Comparison of ENCODE assay signal across 8 cellular contexts in the genomic region with DNA sequence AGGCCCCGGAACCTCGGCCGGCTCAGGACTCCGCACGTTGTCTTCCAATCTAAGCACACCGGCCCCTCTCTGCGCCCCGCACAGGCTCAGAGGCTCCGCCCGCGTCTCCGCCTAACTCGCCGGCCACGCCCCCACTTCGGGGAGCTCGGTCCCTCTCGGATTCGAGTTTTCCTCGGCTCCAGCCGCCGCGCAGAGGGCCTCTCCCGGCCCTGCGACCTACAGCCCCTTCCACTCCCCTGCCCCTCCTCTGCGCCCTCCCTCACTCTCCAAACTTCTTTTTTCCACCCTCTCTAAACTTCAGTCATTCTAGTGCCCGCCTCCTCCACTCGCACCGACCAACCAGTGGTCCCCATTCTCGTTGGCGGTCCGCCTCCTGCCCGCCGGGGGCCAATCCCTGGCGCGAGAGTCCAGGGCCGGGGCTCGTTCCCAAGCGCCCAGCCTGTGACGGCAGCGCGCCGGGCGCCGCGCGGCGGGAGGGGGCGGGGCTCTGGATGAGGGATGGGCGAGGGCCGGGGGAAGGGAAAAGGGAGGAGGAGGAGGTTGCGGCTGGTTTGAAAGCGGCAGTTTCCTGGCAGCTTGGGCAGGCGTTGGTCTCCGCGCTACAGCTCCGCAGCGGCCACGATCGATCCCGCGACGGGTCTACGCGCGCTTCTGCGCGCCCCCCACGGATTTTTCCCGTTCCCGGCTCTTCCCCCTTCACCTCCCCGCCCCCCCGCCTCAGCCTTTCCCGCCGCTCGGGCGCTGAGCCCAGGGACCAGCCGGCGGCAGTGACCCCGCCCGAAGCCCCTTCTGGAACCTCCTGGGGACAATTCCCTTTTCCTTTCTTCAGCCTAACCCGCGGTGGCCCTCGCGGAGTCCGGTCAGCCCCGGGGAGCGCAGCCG. TPM values are rescaled to one million over a fixed set of nuclear protein-coding genes. Genes with fewer than 3 reads are reported as not detected.
DNase-seq lines count a peak whose midpoint lies in the region; ATAC-seq and TF ChIP-seq lines count a peak whose summit lies in the region.

A gene (plus strand): TSS at position 563 of the 882 bp plus-strand sequence. CDS start 519 bp downstream, outside the sequence.

- no TSS peak for BruUV-seq in PC-9 (replicated peaks; lab: Mats Ljungman, UMichigan)

- peak within 1 kb of the TSS; percentile 65 for H3K27ac ChIP-seq in PC-9
- H3K27ac ChIP-seq in esophagus (ENCODE audit: low read depth in 2 of 2, low read length in 1 of 2): peak within 1 kb of the TSS; percentile 86 to 94

- H3K9me3 ChIP-seq in PC-9 (ENCODE audit: insufficient read depth, low read depth) (no peaks in the 10 kb centered on the region), esophagus (ENCODE audit: control insufficient read depth in 2 of 2, insufficient read depth in 1 of 2, low read depth in 1 of 2, low read length in 1 of 2) (peaks cover 0 to 2% of the 10 kb centered on the region in 2 donors), mucosa of stomach (ENCODE audit: control insufficient read depth, low read length) (no peaks in the 10 kb centered on the region)

- peak within 1 kb of the TSS; percentile 93 for H2AFZ ChIP-seq in PC-9

- H3K27ac Mint-ChIP-seq in IgD-negative memory B cell: peak within 1 kb of the TSS; percentile 18 to 78 (median 19)

- peak; percentile 99 for DNase-seq in DMS 273 (lab: John Stamatoyannopoulos, UW; ENCODE audit: unreplicated experiment)
- DNase-seq in PC-9: peak; percentile 97 to 99
- peak; percentile 91 for DNase-seq in activated T-cell treated with anti-CD3 and anti-CD28 coated beads, Interleukin-2, amount 50 U/mL, for 4 hours
- peak; percentile 95 for DNase-seq in stimulated activated CD8-positive, alpha-beta memory T cell treated with anti-CD3 and anti-CD28 coated beads, Interleukin-4, amount 100 ng/mL, for 48 hours

- H3K4me1 Mint-ChIP-seq in IgD-negative memory B cell: peaks cover 5 to 15% (median 11%) of the 10 kb centered on the region in 3 donors
- peaks cover 27% of the 10 kb centered on the region for H3K4me1 Mint-ChIP-seq in activated T-cell treated with anti-CD3 and anti-CD28 coated beads, Interleukin-2, amount 50 U/mL, for 4 hours (ENCODE audit: low read depth)

- peaks cover 39% of the 10 kb centered on the region for H3K79me2 ChIP-seq in PC-9 (ENCODE audit: low read depth)

- H3K36me3 ChIP-seq in PC-9 (ENCODE audit: low read depth): no peaks in the 10 kb centered on the region
- H3K36me3 ChIP-seq in esophagus (ENCODE audit: control insufficient read depth in 2 of 2, insufficient read depth in 2 of 2, low read length in 1 of 2): no peaks in the 10 kb centered on the region
- H3K36me3 ChIP-seq in mucosa of stomach (ENCODE audit: control insufficient read depth, insufficient read depth, low read length): no peaks in the 10 kb centered on the region

- intact Hi-C loops in PC-9 (cut with micrococcal nuclease; ENCODE audit: unreplicated experiment): loop anchor here (2.0 to 10.0 kb wide), 6 partner anchors 65 to 673 kb away; a partner anchor contains a TSS

- no peaks in the 10 kb centered on the region for H4K20me1 ChIP-seq in PC-9 (ENCODE audit: insufficient read depth)

- H3F3A ChIP-seq in PC-9 (ENCODE audit: insufficient read depth, low read depth): peaks cover 29% of the 10 kb centered on the region

- CTCF ChIA-PET in PC-9 (lab: Charles Lee): interaction anchor here (0.5 kb wide), 1 partner anchor 67 kb away, joined by 3 read pairs; no protein-coding TSS in a partner anchor

- TF ChIP-seq CTCF in PC-9 (conservative IDR thresholded peaks at IDR 0.05): no peak

- peak within 1 kb of the TSS; percentile 78 for H3K4me3 ChIP-seq in PC-9
- H3K4me3 ChIP-seq in esophagus (ENCODE audit: low read depth in 1 of 2, low read length in 2 of 2): peak within 1 kb of the TSS; percentile 80 to 85
- peak within 1 kb of the TSS; percentile 100 for H3K4me3 ChIP-seq in mucosa of stomach (ENCODE audit: low read length)

- H3K27me3 Mint-ChIP-seq in IgD-negative memory B cell: peaks cover 10% of the 10 kb centered on the region
- H3K27me3 Mint-ChIP-seq in activated T-cell treated with anti-CD3 and anti-CD28 coated beads, Interleukin-2, amount 50 U/mL, for 4 hours (ENCODE audit: low read depth): peaks cover 4% of the 10 kb centered on the region

- 0 to 1% methylated on average over 89 of the region's 89 CpGs for WGBS in esophagus, 2 donors

- peak within 1 kb of the TSS; percentile 86 for H3K9ac ChIP-seq in mucosa of stomach (ENCODE audit: low read length)

- H3K36me3 Mint-ChIP-seq in IgD-negative memory B cell: no peaks in the 10 kb centered on the region
- no peaks in the 10 kb centered on the region for H3K36me3 Mint-ChIP-seq in activated T-cell treated with anti-CD3 and anti-CD28 coated beads, Interleukin-2, amount 50 U/mL, for 4 hours (ENCODE audit: insufficient read depth)

- no peaks in the 10 kb centered on the region for H3K9me2 ChIP-seq in PC-9 (ENCODE audit: insufficient read depth)

- no peaks in the 10 kb centered on the region for H3K27me3 ChIP-seq in PC-9 (ENCODE audit: insufficient read depth, low read depth)
- H3K27me3 ChIP-seq in esophagus (ENCODE audit: control insufficient read depth in 1 of 2, insufficient read depth in 2 of 2, low read length in 2 of 2): no peaks in the 10 kb centered on the region
- no peaks in the 10 kb centered on the region for H3K27me3 ChIP-seq in mucosa of stomach (ENCODE audit: control insufficient read depth, insufficient read depth, low read length)

- peak within 1 kb of the TSS; percentile 98 for H3K4me2 ChIP-seq in PC-9

- peaks cover 2 to 5% (median 2%) of the 10 kb centered on the region in 3 donors for H3K9me3 Mint-ChIP-seq in IgD-negative memory B cell
- H3K9me3 Mint-ChIP-seq in activated T-cell treated with anti-CD3 and anti-CD28 coated beads, Interleukin-2, amount 50 U/mL, for 4 hours: peaks cover 7% of the 10 kb centered on the region

- ATAC-seq in GM21576 (IDR thresholded peaks at IDR 0.05; ENCODE audit: unreplicated experiment): peak; percentile 98
- peak; percentile 96 to 97 for ATAC-seq in activated T-cell treated with anti-CD3 and anti-CD28 coated beads, Interleukin-2, amount 50 U/mL, for 4 hours

- POLR2A ChIA-PET in PC-9 (lab: Charles Lee; ENCODE audit: unreplicated experiment): interaction anchor here (0.6 kb wide), 1 partner anchor 70 kb away, joined by 12 read pairs; no protein-coding TSS in a partner anchor

- H3K4me1 ChIP-seq in PC-9 (replicated peaks; ENCODE audit: insufficient read depth): peaks cover 57% of the 10 kb centered on the region
- no peaks in the 10 kb centered on the region for H3K4me1 ChIP-seq in esophagus (ENCODE audit: control insufficient read depth in 2 of 2, insufficient read depth in 2 of 2, low read length in 1 of 2)
- H3K4me1 ChIP-seq in mucosa of stomach (ENCODE audit: control insufficient read depth, insufficient read depth, low read length): no peaks in the 10 kb centered on the region

- peak within 1 kb of the TSS; percentile 78 to 98 (median 90) for H3K4me3 Mint-ChIP-seq in IgD-negative memory B cell
- peak within 1 kb of the TSS; percentile 93 for H3K4me3 Mint-ChIP-seq in activated T-cell treated with anti-CD3 and anti-CD28 coated beads, Interleukin-2, amount 50 U/mL, for 4 hours

RNA-seq across cellular contexts. Expression of the gene that starts here (rescaled TPM):
- polyA plus RNA-seq in IgD-negative memory B cell (0.36 TPM), esophagus (10 to 100 TPM in 1 of 2 donors, 1 to 10 TPM in 1; 7.8 to 11.7 TPM)
- 17.3 and 18.5 TPM in 2 replicates for total RNA-seq in PC-9 (2021)
- total RNA-seq in activated T-cell treated with anti-CD3 and anti-CD28 coated beads, Interleukin-2, amount 50 U/mL, for 4 hours: 1 to 10 TPM; 2.3 to 2.5 (median 2.5) TPM

Comparison
In these comparisons a context has a peak if more than half of its experiments do, and no peak if none do; other contexts are left out.
1. Peak in every context shown above with its lines: DNase-seq, ATAC-seq, H3K4me3 ChIP-seq and H3K27ac ChIP-seq.